23 cellular contexts compared by ENCODE assay signal in the genomic region with DNA sequence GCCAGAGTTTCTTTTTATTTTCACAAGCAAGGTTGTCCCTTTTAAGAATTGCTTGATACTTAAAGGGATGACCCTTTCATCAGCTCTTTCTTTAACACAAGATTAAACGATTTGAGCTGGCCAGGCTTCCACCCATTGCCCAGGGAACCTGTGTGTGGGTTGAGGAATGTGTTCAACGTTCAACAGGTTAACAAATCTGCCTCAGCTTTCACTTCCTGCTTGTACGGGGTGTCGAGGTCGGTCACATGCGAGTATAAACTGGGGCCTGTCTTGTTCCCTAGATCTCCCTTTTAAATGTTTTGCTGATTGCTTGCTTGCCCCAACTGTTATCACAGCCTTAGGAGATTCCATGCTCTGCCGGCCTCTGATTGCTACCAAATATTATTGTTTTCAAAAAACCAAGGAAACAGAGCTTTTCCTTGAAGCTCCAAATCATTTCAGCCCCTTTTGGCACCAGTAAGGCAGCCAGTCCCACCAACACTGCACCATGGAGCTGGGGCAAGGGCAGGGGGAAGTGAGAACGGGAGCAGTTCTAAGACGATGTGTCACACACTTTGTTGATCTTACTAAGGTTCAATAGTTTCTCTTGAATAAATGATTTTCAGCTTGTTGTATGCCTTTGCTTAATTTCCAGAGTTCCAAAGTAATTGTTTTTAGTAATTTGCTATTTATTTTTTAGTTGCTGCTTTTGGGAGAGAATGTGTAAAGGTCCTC. TPM values are rescaled to one million over a fixed set of nuclear protein-coding genes. Genes with fewer than 3 reads are reported as not detected.
DNase-seq lines count a peak whose midpoint lies in the region; ATAC-seq, FAIRE-seq and TF ChIP-seq lines count a peak whose summit lies in the region.
"Had no signal": no experiment of that assay in that cellular context is flagged by ENCODE, and none has a peak within 500 bp of the region (broad histone marks: within the 10 kb centered on the region; RNA-seq: fewer than 3 reads in every experiment).

No MANE protein-coding gene starts in this region.

- TF ChIP-seq POLR2A in K562 (conservative IDR thresholded peaks at IDR 0.05), result no peak

- peaks cover 9% of the 10 kb centered on the region for H3K27me3 Mint-ChIP-seq in stimulated activated memory B cell treated with anti-CD40 and anti-IgM and Interleukin-4, amounts not matched to agents 10 μg/mL and 1 μg/mL and 100 μg/mL, for 72 hours
- H3K27me3 Mint-ChIP-seq in activated CD4-positive, alpha-beta T cell treated with anti-CD3 and anti-CD28 coated beads, Interleukin-2, amount 10 ng/mL, durations not matched to agents 7 days and 5 days, result peaks cover 9% of the 10 kb centered on the region

- H4K20me1 ChIP-seq in GM23248 (ENCODE audit: insufficient read depth) (no peaks in the 10 kb centered on the region), K562 (replicated peaks; ENCODE audit: control insufficient read depth, insufficient read depth, low read length) (no peaks in the 10 kb centered on the region)
- H4K20me1 ChIP-seq: BLaER1 had no signal

- no peak for ATAC-seq in K562
- ATAC-seq in stimulated activated memory B cell treated with anti-CD40 and anti-IgM and Interleukin-4, amounts not matched to agents 10 μg/mL and 1 μg/mL and 100 μg/mL, for 72 hours, result peak; percentile 88
- ATAC-seq in stimulated activated naive CD8-positive, alpha-beta T cell treated with anti-CD3 and anti-CD28 coated beads, Interleukin-15, Interleukin-2, amounts not matched to agents 100 U/mL and 50 U/mL, for 24 hours, result no peak
- ATAC-seq: activated T-cell treated with anti-CD3 and anti-CD28 coated beads, Interleukin-2, amount 50 U/mL, for 4 hours; body of pancreas; PC-3; stimulated activated naive CD8-positive, alpha-beta T cell treated with anti-CD3 and anti-CD28 coated beads, Interleukin-15, amount 100 ng/mL, for 72 hours had no signal

- H3K27me3 ChIP-seq in GM23248 (replicated peaks; ENCODE audit: insufficient read depth) (no peaks in the 10 kb centered on the region), K562 (ENCODE audit: control insufficient read depth in 2 of 2, insufficient read depth in 2 of 2, low read length in 2 of 2) (peaks cover 16 to 43% of the 10 kb centered on the region in 2 experiments)
- H3K27me3 ChIP-seq: BLaER1, body of pancreas, neutrophil had no signal

- H3K4me3 ChIP-seq in GM23248 (no peak overlapping the region), K562 (no peak overlapping the region)
- H3K4me3 ChIP-seq: BLaER1, body of pancreas had no signal

- intact Hi-C loops in K562 (cut with micrococcal nuclease), result no loop called here

- H3K9me3 Mint-ChIP-seq in stimulated activated memory B cell treated with anti-CD40 and anti-IgM and Interleukin-4, amounts not matched to agents 10 μg/mL and 1 μg/mL and 100 μg/mL, for 72 hours, result peaks cover 6% of the 10 kb centered on the region
- no peaks in the 10 kb centered on the region for H3K9me3 Mint-ChIP-seq in activated CD4-positive, alpha-beta T cell treated with anti-CD3 and anti-CD28 coated beads, Interleukin-2, amount 10 ng/mL, durations not matched to agents 7 days and 5 days
- H3K9me3 Mint-ChIP-seq: activated T-cell treated with anti-CD3 and anti-CD28 coated beads, Interleukin-2, amount 50 U/mL, for 4 hours; immature natural killer cell had no signal

- peaks cover 10% of the 10 kb centered on the region for H3K4me1 Mint-ChIP-seq in stimulated activated memory B cell treated with anti-CD40 and anti-IgM and Interleukin-4, amounts not matched to agents 10 μg/mL and 1 μg/mL and 100 μg/mL, for 72 hours
- H3K4me1 Mint-ChIP-seq in activated CD4-positive, alpha-beta T cell treated with anti-CD3 and anti-CD28 coated beads, Interleukin-2, amount 10 ng/mL, durations not matched to agents 7 days and 5 days, result no peaks in the 10 kb centered on the region
- H3K4me1 Mint-ChIP-seq: immature natural killer cell; stimulated activated naive CD8-positive, alpha-beta T cell treated with anti-CD3 and anti-CD28 coated beads, Interleukin-15, amount 100 ng/mL, for 72 hours had no signal

- no peak for TF ChIP-seq EP300 in K562 (IDR thresholded peaks at IDR 0.05; ENCODE audit: low read length)

- TF ChIP-seq CTCF in K562 (IDR thresholded peaks at IDR 0.05 in 2 of 3, conservative IDR thresholded peaks at IDR 0.05 in 1 of 3; ENCODE audit: insufficient read depth in 2 of 3, low read depth in 1 of 3, low read length in 3 of 3), result no peak

- H3K9ac ChIP-seq in GM23248 (no peak overlapping the region), K562 (ENCODE audit: insufficient read depth in 1 of 2, low read depth in 2 of 2, low read length in 2 of 2) (no peak overlapping the region)
- H3K9ac ChIP-seq: BLaER1 had no signal

- no peak overlapping the region for H3K4me2 ChIP-seq in GM23248 (ENCODE audit: unreplicated experiment)
- no peak overlapping the region for H3K4me2 ChIP-seq in K562 (ENCODE audit: insufficient read depth, low read length)
- H3K4me2 ChIP-seq: BLaER1 had no signal

- in situ Hi-C loops in GM23248 (cut with MboI) (no loop called here), K562 (cut with MboI) (no loop called here)

- no peak overlapping the region for H3K27ac ChIP-seq in GM23248
- no peak overlapping the region for H3K27ac ChIP-seq in K562 (ENCODE audit: extremely low read depth, low read depth, low read length)
- H3K27ac ChIP-seq: BLaER1, body of pancreas, neutrophil had no signal

- H2AFZ ChIP-seq in GM23248 (peak overlapping the region; percentile 32; the same call in 1 of the 2 replicates), K562 (ENCODE audit: low read depth, low read length) (peak overlapping the region; percentile 40; the same call in 1 of the 2 replicates)

- H3K9me1 ChIP-seq in K562 (ENCODE audit: control insufficient read depth, insufficient read depth, low read length), result no peaks in the 10 kb centered on the region

- H3K27ac Mint-ChIP-seq in stimulated activated memory B cell treated with anti-CD40 and anti-IgM and Interleukin-4, amounts not matched to agents 10 μg/mL and 1 μg/mL and 100 μg/mL, for 72 hours, result peak overlapping the region; percentile 88
- H3K27ac Mint-ChIP-seq in activated CD4-positive, alpha-beta T cell treated with anti-CD3 and anti-CD28 coated beads, Interleukin-2, amount 10 ng/mL, durations not matched to agents 7 days and 5 days, result no peak overlapping the region
- H3K27ac Mint-ChIP-seq: immature natural killer cell; stimulated activated naive CD8-positive, alpha-beta T cell treated with anti-CD3 and anti-CD28 coated beads, Interleukin-15, amount 100 ng/mL, for 72 hours had no signal

- no peaks in the 10 kb centered on the region for H3K79me2 ChIP-seq in GM23248 (ENCODE audit: insufficient read depth)
- H3K79me2 ChIP-seq in K562 (ENCODE audit: control insufficient read depth, insufficient read depth, low read length), result no peaks in the 10 kb centered on the region

- CTCF ChIA-PET in K562 (lab: Yijun Ruan, JAX; ENCODE audit: low intra/inter-chr PET ratio), result no interaction called here
- CTCF ChIA-PET in activated CD4-positive, alpha-beta T cell treated with anti-CD3 and anti-CD28 coated beads, Interleukin-2, amount 10 ng/mL, durations not matched to agents 7 days and 5 days (lab: Charles Lee), result interaction anchor here (1.9 kb wide), 1 partner anchor 11 kb away, joined by 6 read pairs; no protein-coding TSS in a partner anchor

- DNase-seq in GM23248 (no peak), NOMO-1 (lab: John Stamatoyannopoulos, UW; ENCODE audit: unreplicated experiment in 2 of 2) (peak; percentile 45 to 47), K562 (ENCODE audit: extremely low read depth in 1 of 4, low spot score in 3 of 4) (no peak), nucleus accumbens (lab: John Stamatoyannopoulos, UW) (no peak)
- DNase-seq in stimulated activated naive CD8-positive, alpha-beta T cell treated with anti-CD3 and anti-CD28 coated beads, Interleukin-15, Interleukin-2, amounts not matched to agents 100 U/mL and 50 U/mL, for 24 hours, result no peak
- no peak for DNase-seq in activated CD4-positive, alpha-beta T cell treated with anti-CD3 and anti-CD28 coated beads, Interleukin-2, amount 10 ng/mL, durations not matched to agents 7 days and 5 days
- DNase-seq: activated CD4-positive, alpha-beta T cell treated with anti-CD3 and anti-CD28 coated beads, Interleukin-2, amount 50 U/mL, for 1 hour; activated T-cell treated with anti-CD3 and anti-CD28 coated beads, Interleukin-2, amount 50 U/mL, for 4 hours; body of pancreas; DND-41; hypothalamus; immature natural killer cell; NCI-H2029; PC-3; SHP77; stimulated activated naive CD8-positive, alpha-beta T cell treated with anti-CD3 and anti-CD28 coated beads, Interleukin-15, amount 100 ng/mL, for 72 hours; SW 1271; T-helper 9 cell had no signal

- H3K9me3 ChIP-seq in GM23248 (ENCODE audit: low read depth) (no peaks in the 10 kb centered on the region), K562 (replicated peaks; ENCODE audit: control insufficient read depth, insufficient read depth, low read depth, low read length) (no peaks in the 10 kb centered on the region)
- H3K9me3 ChIP-seq: BLaER1, neutrophil had no signal

- no peaks in the 10 kb centered on the region for H3F3A ChIP-seq in GM23248 (ENCODE audit: insufficient read depth)

- POLR2A ChIA-PET in K562 (lab: Yijun Ruan, JAX), result interaction anchor here (0.6 to 2.5 kb wide), 3 partner anchors 11 to 195 kb away, joined by 3 to 12 read pairs (median 4); a partner anchor contains a TSS
- POLR2A ChIA-PET in activated CD4-positive, alpha-beta T cell treated with anti-CD3 and anti-CD28 coated beads, Interleukin-2, amount 10 ng/mL, durations not matched to agents 7 days and 5 days (lab: Charles Lee), result interaction anchor here (0.7 kb wide), 1 partner anchor 257 kb away, joined by 3 read pairs; no protein-coding TSS in a partner anchor

- H3K36me3 ChIP-seq in GM23248 (ENCODE audit: low read depth) (no peaks in the 10 kb centered on the region), K562 (ENCODE audit: control insufficient read depth, insufficient read depth, low read length) (no peaks in the 10 kb centered on the region)
- H3K36me3 ChIP-seq: BLaER1, neutrophil had no signal

- peak overlapping the region; percentile 18 for H3K4me3 Mint-ChIP-seq in stimulated activated memory B cell treated with anti-CD40 and anti-IgM and Interleukin-4, amounts not matched to agents 10 μg/mL and 1 μg/mL and 100 μg/mL, for 72 hours
- no peak overlapping the region for H3K4me3 Mint-ChIP-seq in activated CD4-positive, alpha-beta T cell treated with anti-CD3 and anti-CD28 coated beads, Interleukin-2, amount 10 ng/mL, durations not matched to agents 7 days and 5 days
- H3K4me3 Mint-ChIP-seq: activated T-cell treated with anti-CD3 and anti-CD28 coated beads, Interleukin-2, amount 50 U/mL, for 4 hours; immature natural killer cell; stimulated activated naive CD8-positive, alpha-beta T cell treated with anti-CD3 and anti-CD28 coated beads, Interleukin-15, amount 100 ng/mL, for 72 hours had no signal

- no peaks in the 10 kb centered on the region for H3K9me2 ChIP-seq in GM23248 (ENCODE audit: insufficient read depth)

- WGBS in GM23248 (ENCODE audit: low coverage in 1 of 2, low lambda C conversion rate in 2 of 2, missing lambda C conversion rate in 2 of 2), 2 experiments, result 28% methylated on average over 9 of the region's 9 CpGs
- WGBS in K562 (ENCODE audit: insufficient coverage, low coverage, missing lambda C conversion rate), result 10% methylated on average over 9 of the region's 9 CpGs

- H3K4me1 ChIP-seq in GM23248 (ENCODE audit: insufficient read depth) (peaks cover 7% of the 10 kb centered on the region; the same call in 1 of the 2 replicates), K562 (replicated peaks in 1 of 2; ENCODE audit: control insufficient read depth in 2 of 2, insufficient read depth in 2 of 2, low read length in 2 of 2) (no peaks in the 10 kb centered on the region)
- H3K4me1 ChIP-seq: BLaER1, body of pancreas had no signal

- H3K36me3 Mint-ChIP-seq in stimulated activated memory B cell treated with anti-CD40 and anti-IgM and Interleukin-4, amounts not matched to agents 10 μg/mL and 1 μg/mL and 100 μg/mL, for 72 hours, result peaks cover 5% of the 10 kb centered on the region
- H3K36me3 Mint-ChIP-seq in activated CD4-positive, alpha-beta T cell treated with anti-CD3 and anti-CD28 coated beads, Interleukin-2, amount 10 ng/mL, durations not matched to agents 7 days and 5 days (ENCODE audit: low read depth), result no peaks in the 10 kb centered on the region
- H3K36me3 Mint-ChIP-seq: immature natural killer cell had no signal

- BruUV-seq in K562 (replicated peaks; lab: Mats Ljungman, UMichigan), result no TSS peak

- TF ChIP-seq RAD21 in K562 (CRISPR knock-in tag; conservative IDR thresholded peaks at IDR 0.05 in 1 of 2, IDR thresholded peaks at IDR 0.05 in 1 of 2), result no peak

- no peak for FAIRE-seq in K562 (lab: Jason Lieb, UNC)
- FAIRE-seq: endothelial cell of umbilical vein, H1 had no signal

RNA-seq across cellular contexts. Expression of a gene that starts 10.7 kb away (rescaled TPM):
- 14.1 and 19.0 TPM in 2 replicates for total RNA-seq in GM23248 (2014; rRNA removed; shearing (Covaris generic))
- 11.0 and 11.8 TPM in 2 replicates for polyA plus RNA-seq in GM23248 (2016; fragmentation: Nextera tagmentation; extraction: Ambion mirVana)
- 59.0 and 147 TPM in 2 replicates for total RNA-seq in K562 (2011; cell fraction: chromatin; rRNA removed; ENCODE audit: low replicate concordance)
- 30.5 and 35.3 TPM in 2 replicates for total RNA-seq in K562 (2011; cell fraction: nucleolus; rRNA removed)
- 75.2 and 130 TPM in 2 replicates for total RNA-seq in K562 (2011; cell fraction: nucleoplasm; rRNA removed)
- total RNA-seq in K562 (2014; rRNA removed), result 17.0 and 18.5 TPM in 2 replicates
- 17.3 and 17.7 TPM in 2 replicates for total RNA-seq in K562 (2014; rRNA removed; fragmentation: Illumina TruSeq; extraction: Trizol)
- total RNA-seq in K562 (2015; rRNA removed; fragmentation: Illumina TruSeq; extraction: Trizol), result 20.3 and 22.6 TPM in 2 replicates
- 11.8 and 13.0 TPM in 2 replicates for total RNA-seq in K562 (2021)
- 21.1 and 23.1 TPM in 2 replicates for polyA plus RNA-seq in K562 (2011; rRNA removed)
- 3.1 and 7.4 TPM in 2 replicates for polyA plus RNA-seq in K562 (2011; cell fraction: cytosol; rRNA removed)
- 60.8 and 88.8 TPM in 2 replicates for polyA plus RNA-seq in K562 (2011; cell fraction: nucleus; rRNA removed)
- 9.0 and 9.9 TPM in 2 replicates for polyA plus RNA-seq in K562 (2012)
- polyA plus RNA-seq in K562 (2014; fragmentation: Illumina TruSeq; extraction: Trizol), result 9.6 and 10.5 TPM in 2 replicates
- 10 to 100 TPM; 12.9 to 13.9 TPM for polyA plus RNA-seq in K562 (2014; fragmentation: Nextera tagmentation; extraction: Ambion mirVana)
- polyA plus RNA-seq in K562 (2014; rRNA removed), result 11.9 and 14.6 TPM in 2 replicates
- 69.5 and 71.9 TPM in 2 replicates for polyA minus RNA-seq in K562 (2011; rRNA and poly(A)+ RNA removed)
- 6.1 and 7.1 TPM in 2 replicates for polyA minus RNA-seq in K562 (2011; cell fraction: cytosol; rRNA and poly(A)+ RNA removed)
- 71.5 and 133 TPM in 2 replicates for polyA minus RNA-seq in K562 (2011; cell fraction: nucleus; rRNA and poly(A)+ RNA removed)
- 10 to 100 TPM; 34.3 to 38.0 TPM for total RNA-seq in activated CD4-positive, alpha-beta T cell treated with anti-CD3 and anti-CD28 coated beads, Interleukin-2, amount 10 ng/mL, durations not matched to agents 7 days and 5 days

RNA-seq across cellular contexts. Expression of a gene that starts 47.3 kb away (rescaled TPM):
- not detected in 2 replicates for total RNA-seq in GM23248 (2014; rRNA removed; shearing (Covaris generic))
- polyA plus RNA-seq in GM23248 (2016; fragmentation: Nextera tagmentation; extraction: Ambion mirVana), result not detected in 2 replicates
- total RNA-seq in K562 (2011; cell fraction: chromatin; rRNA removed; ENCODE audit: low replicate concordance), result not detected in 2 replicates
- total RNA-seq in K562 (2011; cell fraction: nucleolus; rRNA removed), result not detected in 2 replicates
- not detected in 2 replicates for total RNA-seq in K562 (2011; cell fraction: nucleoplasm; rRNA removed)
- not detected in 2 replicates for total RNA-seq in K562 (2014; rRNA removed)
- total RNA-seq in K562 (2014; rRNA removed; fragmentation: Illumina TruSeq; extraction: Trizol), result not detected in 2 replicates
- total RNA-seq in K562 (2015; rRNA removed; fragmentation: Illumina TruSeq; extraction: Trizol), result not detected in 2 replicates
- 0.09 TPM in 1 of 2 replicates, not detected in the other for total RNA-seq in K562 (2021)
- polyA plus RNA-seq in K562 (2011; rRNA removed), result not detected in 2 replicates
- polyA plus RNA-seq in K562 (2011; cell fraction: cytosol; rRNA removed), result not detected in 2 replicates
- polyA plus RNA-seq in K562 (2011; cell fraction: nucleus; rRNA removed), result 0.04 and 0.08 TPM in 2 replicates
- 0.08 and 0.18 TPM in 2 replicates for polyA plus RNA-seq in K562 (2012)
- not detected in 2 replicates for polyA plus RNA-seq in K562 (2014; fragmentation: Illumina TruSeq; extraction: Trizol)
- not detected for polyA plus RNA-seq in K562 (2014; fragmentation: Nextera tagmentation; extraction: Ambion mirVana)
- 0.09 TPM in 1 of 2 replicates, not detected in the other for polyA plus RNA-seq in K562 (2014; rRNA removed)
- not detected in 2 replicates for polyA minus RNA-seq in K562 (2011; rRNA and poly(A)+ RNA removed)
- not detected in 2 replicates for polyA minus RNA-seq in K562 (2011; cell fraction: cytosol; rRNA and poly(A)+ RNA removed)
- 0.13 TPM in 1 of 2 replicates, not detected in the other for polyA minus RNA-seq in K562 (2011; cell fraction: nucleus; rRNA and poly(A)+ RNA removed)
- total RNA-seq in activated CD4-positive, alpha-beta T cell treated with anti-CD3 and anti-CD28 coated beads, Interleukin-2, amount 10 ng/mL, durations not matched to agents 7 days and 5 days, result under 1 TPM in 1 of 2 experiments, not detected in 1; 0.27 TPM
- total RNA-seq: activated T-cell treated with anti-CD3 and anti-CD28 coated beads, Interleukin-2, amount 50 U/mL, for 4 hours; body of pancreas; endothelial cell of umbilical vein; PC-3 had no signal
- polyA plus RNA-seq: endothelial cell of umbilical vein had no signal

Comparison
In these comparisons a context has a peak if more than half of its experiments do, and no peak if none do; other contexts are left out.
1. DNase-seq: peak in NOMO-1 (2 of 2); none in GM23248 (single experiment), K562 (0 of 4), nucleus accumbens (0 of 56), stimulated activated naive CD8-positive, alpha-beta T cell treated with anti-CD3 and anti-CD28 coated beads, Interleukin-15, Interleukin-2, amounts not matched to agents 100 U/mL and 50 U/mL, for 24 hours (single experiment) and activated CD4-positive, alpha-beta T cell treated with anti-CD3 and anti-CD28 coated beads, Interleukin-2, amount 10 ng/mL, durations not matched to agents 7 days and 5 days (single experiment).